In genomic region chr5:58582411-58583393, GRCh38 we compare ENCODE assay signal across 1 cellular context.
TF ChIP-seq lines count a peak whose summit lies in the region.

A gene with protein sequence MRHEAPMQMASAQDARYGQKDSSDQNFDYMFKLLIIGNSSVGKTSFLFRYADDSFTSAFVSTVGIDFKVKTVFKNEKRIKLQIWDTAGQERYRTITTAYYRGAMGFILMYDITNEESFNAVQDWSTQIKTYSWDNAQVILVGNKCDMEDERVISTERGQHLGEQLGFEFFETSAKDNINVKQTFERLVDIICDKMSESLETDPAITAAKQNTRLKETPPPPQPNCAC (plus strand): TSS chr5:58583075. CDS start chr5:58583209, 134 bp downstream.

TF ChIP-seq in A549, 52 proteins besides CTCF, POLR2A, EP300 and RAD21 (continued from another document):
- TF ChIP-seq REST (IDR thresholded peaks at IDR 0.05) (peak; percentile 93), SREBF2 (IDR thresholded peaks at IDR 0.05) (no peak), TP53 (CRISPR knock-in tag; IDR thresholded peaks at IDR 0.05) (no peak), CHD4 (IDR thresholded peaks at IDR 0.05; ENCODE audit: borderline replicate concordance) (no peak), HEYL (CRISPR knock-in tag; IDR thresholded peaks at IDR 0.05) (no peak), PHF8 (IDR thresholded peaks at IDR 0.05; ENCODE audit: borderline replicate concordance, low read depth) (no peak), GATA3 (IDR thresholded peaks at IDR 0.05; ENCODE audit: borderline replicate concordance) (no peak), RNF2 (IDR thresholded peaks at IDR 0.05; ENCODE audit: borderline replicate concordance, low read depth) (peak; percentile 100), HOXB5 (CRISPR knock-in tag; IDR thresholded peaks at IDR 0.05) (peak; percentile 56; the same call in 1 of the 2 replicates), TFCP2L1 (CRISPR knock-in tag; IDR thresholded peaks at IDR 0.05) (no peak), MYC (IDR thresholded peaks at IDR 0.05; ENCODE audit: borderline replicate concordance, low read length) (0 out of 2 replicates have a peak, but pooled peaks have one; percentile 38), E2F6 (IDR thresholded peaks at IDR 0.05; ENCODE audit: borderline replicate concordance, low read depth) (no peak), SMC3 (IDR thresholded peaks at IDR 0.05) (no peak), HOXB13 (CRISPR knock-in tag; IDR thresholded peaks at IDR 0.05; ENCODE audit: low read depth) (no peak), BHLHE40 (IDR thresholded peaks at IDR 0.05; ENCODE audit: low read depth, low read length) (no peak), ZC3H11A (IDR thresholded peaks at IDR 0.05) (no peak), ZSCAN20 (CRISPR knock-in tag; IDR thresholded peaks at IDR 0.05) (no peak), JUN (IDR thresholded peaks at IDR 0.05) (no peak)
- TF ChIP-seq, protein P1, sequence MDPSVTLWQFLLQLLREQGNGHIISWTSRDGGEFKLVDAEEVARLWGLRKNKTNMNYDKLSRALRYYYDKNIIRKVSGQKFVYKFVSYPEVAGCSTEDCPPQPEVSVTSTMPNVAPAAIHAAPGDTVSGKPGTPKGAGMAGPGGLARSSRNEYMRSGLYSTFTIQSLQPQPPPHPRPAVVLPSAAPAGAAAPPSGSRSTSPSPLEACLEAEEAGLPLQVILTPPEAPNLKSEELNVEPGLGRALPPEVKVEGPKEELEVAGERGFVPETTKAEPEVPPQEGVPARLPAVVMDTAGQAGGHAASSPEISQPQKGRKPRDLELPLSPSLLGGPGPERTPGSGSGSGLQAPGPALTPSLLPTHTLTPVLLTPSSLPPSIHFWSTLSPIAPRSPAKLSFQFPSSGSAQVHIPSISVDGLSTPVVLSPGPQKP (IDR thresholded peaks at IDR 0.05; ENCODE audit: low read depth, low read length) = no peak
- TF ChIP-seq, protein P2, sequence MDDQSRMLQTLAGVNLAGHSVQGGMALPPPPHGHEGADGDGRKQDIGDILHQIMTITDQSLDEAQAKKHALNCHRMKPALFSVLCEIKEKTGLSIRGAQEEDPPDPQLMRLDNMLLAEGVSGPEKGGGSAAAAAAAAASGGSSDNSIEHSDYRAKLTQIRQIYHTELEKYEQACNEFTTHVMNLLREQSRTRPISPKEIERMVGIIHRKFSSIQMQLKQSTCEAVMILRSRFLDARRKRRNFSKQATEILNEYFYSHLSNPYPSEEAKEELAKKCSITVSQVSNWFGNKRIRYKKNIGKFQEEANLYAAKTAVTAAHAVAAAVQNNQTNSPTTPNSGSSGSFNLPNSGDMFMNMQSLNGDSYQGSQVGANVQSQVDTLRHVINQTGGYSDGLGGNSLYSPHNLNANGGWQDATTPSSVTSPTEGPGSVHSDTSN (IDR thresholded peaks at IDR 0.05) = no peak
- TF ChIP-seq, protein P3, sequence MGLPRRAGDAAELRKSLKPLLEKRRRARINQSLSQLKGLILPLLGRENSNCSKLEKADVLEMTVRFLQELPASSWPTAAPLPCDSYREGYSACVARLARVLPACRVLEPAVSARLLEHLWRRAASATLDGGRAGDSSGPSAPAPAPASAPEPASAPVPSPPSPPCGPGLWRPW (IDR thresholded peaks at IDR 0.05) = no peak
- TF ChIP-seq, protein P4, sequence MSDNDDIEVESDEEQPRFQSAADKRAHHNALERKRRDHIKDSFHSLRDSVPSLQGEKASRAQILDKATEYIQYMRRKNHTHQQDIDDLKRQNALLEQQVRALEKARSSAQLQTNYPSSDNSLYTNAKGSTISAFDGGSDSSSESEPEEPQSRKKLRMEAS (IDR thresholded peaks at IDR 0.05) = 0 out of 2 replicates have a peak, but pooled peaks have one; percentile 35
